Comparison of ENCODE assay signal across 16 cellular contexts in genomic region chr15:35657679-35658201, GRCh38.
DNase-seq lines count a peak whose midpoint lies in the region; ATAC-seq, FAIRE-seq and TF ChIP-seq lines count a peak whose summit lies in the region.
"Had no signal": no experiment of that assay in that cellular context is flagged by ENCODE, and none has a peak within 500 bp of the region (broad histone marks: within the 10 kb centered on the region; RNA-seq: fewer than 3 reads in every experiment).

No MANE protein-coding gene starts in this region.

- no peaks in the 10 kb centered on the region for H3K9me3 ChIP-seq in osteoblast (ENCODE audit: low read depth, low read length)
- no peaks in the 10 kb centered on the region for H3K9me3 ChIP-seq in Caco-2
- H3K9me3 ChIP-seq: SJSA1, spleen had no signal

- no peak overlapping the region for H3K4me3 Mint-ChIP-seq in Caco-2 (ENCODE audit: unreplicated experiment)
- H3K4me3 Mint-ChIP-seq: stimulated activated naive CD8-positive, alpha-beta T cell treated with anti-CD3 and anti-CD28 coated beads, Interleukin-15, Interleukin-2, amounts not matched to agents 100 ng/mL and 50 ng/mL, for 24 hours had no signal

- peaks cover 12% of the 10 kb centered on the region for H3K4me1 ChIP-seq in osteoblast (ENCODE audit: insufficient read depth, low read length)
- H3K4me1 ChIP-seq in Caco-2: peaks cover 13% of the 10 kb centered on the region; the same call in 1 of the 2 replicates
- H3K4me1 ChIP-seq: spleen had no signal

- H3K4me3 ChIP-seq in osteoblast (ENCODE audit: insufficient read depth, low read length) (peak overlapping the region; percentile 27), Caco-2 (ENCODE audit: low read depth, low read length) (no peak overlapping the region)
- H3K4me3 ChIP-seq: SJSA1, spleen had no signal

- peak; percentile 64 for FAIRE-seq in H54 (lab: Jason Lieb, UNC)
- FAIRE-seq in HTR-8/SVneo (lab: Jason Lieb, UNC): no peak
- FAIRE-seq: endometrium had no signal

- CTCF ChIA-PET in Caco-2 (lab: Charles Lee): no interaction called here

- no peaks in the 10 kb centered on the region for H3K9me3 Mint-ChIP-seq in Caco-2 (ENCODE audit: unreplicated experiment)
- H3K9me3 Mint-ChIP-seq: stimulated activated naive CD8-positive, alpha-beta T cell treated with anti-CD3 and anti-CD28 coated beads, Interleukin-15, Interleukin-2, amounts not matched to agents 100 ng/mL and 50 ng/mL, for 24 hours had no signal

- BruUV-seq in Caco-2 (replicated peaks; lab: Mats Ljungman, UMichigan): no TSS peak

- no peaks in the 10 kb centered on the region for H3K4me1 Mint-ChIP-seq in Caco-2 (ENCODE audit: low read depth, unreplicated experiment)

- H3K27ac Mint-ChIP-seq in Caco-2 (ENCODE audit: unreplicated experiment): no peak overlapping the region
- H3K27ac Mint-ChIP-seq: stimulated activated naive CD8-positive, alpha-beta T cell treated with anti-CD3 and anti-CD28 coated beads, Interleukin-15, Interleukin-2, amounts not matched to agents 100 ng/mL and 50 ng/mL, for 24 hours had no signal

- H3K27me3 Mint-ChIP-seq in Caco-2 (ENCODE audit: insufficient read depth, unreplicated experiment): no peaks in the 10 kb centered on the region

- peak overlapping the region; percentile 70 for H3K4me2 ChIP-seq in osteoblast (ENCODE audit: insufficient read depth, low read length)

- no peak for ATAC-seq in GM18870 (IDR thresholded peaks at IDR 0.05; ENCODE audit: unreplicated experiment)

- H3K79me2 ChIP-seq in osteoblast (ENCODE audit: insufficient read depth, low read length): no peaks in the 10 kb centered on the region

- peak overlapping the region; percentile 23 for H2AFZ ChIP-seq in osteoblast (ENCODE audit: low read length)

- H3K36me3 ChIP-seq in osteoblast (ENCODE audit: insufficient read depth, low read length) (no peaks in the 10 kb centered on the region), Caco-2 (ENCODE audit: control insufficient read depth, insufficient read depth, low read length) (no peaks in the 10 kb centered on the region)
- H3K36me3 ChIP-seq: SJSA1, spleen had no signal

- no peaks in the 10 kb centered on the region for H4K20me1 ChIP-seq in osteoblast (ENCODE audit: insufficient read depth, low read length)

- no peaks in the 10 kb centered on the region for H3K36me3 Mint-ChIP-seq in Caco-2 (ENCODE audit: insufficient read depth, unreplicated experiment)

- intact Hi-C loops in Caco-2 (cut with micrococcal nuclease; ENCODE audit: unreplicated experiment): no loop called here

- peak; percentile 41 for DNase-seq in AG20443 (ENCODE audit: low spot score)
- DNase-seq in H54 (ENCODE audit: insufficient read length, low spot score): no peak
- DNase-seq in astrocyte of the hippocampus (ENCODE audit: low read depth, low spot score): peak; percentile 60
- peak; percentile 96 for DNase-seq in osteoblast (ENCODE audit: insufficient read length, low spot score, missing footprints)
- DNase-seq in HTR-8/SVneo (ENCODE audit: insufficient read length, low spot score): no peak
- no peak for DNase-seq in NCI-H1092 (lab: John Stamatoyannopoulos, UW)
- DNase-seq in Caco-2: no peak
- DNase-seq: activated CD4-positive, CD25-positive, alpha-beta regulatory T cell; amygdala; DMS 273 treated with DMSO at 0.1 percent for 48 hours; NCI-H524 treated with DMSO at 0.1 percent for 48 hours; spleen had no signal

- TF ChIP-seq CTCF in osteoblast (IDR thresholded peaks at IDR 0.05; ENCODE audit: extremely low read depth, low read depth, low read length) (no peak), Caco-2 (IDR thresholded peaks at IDR 0.05; ENCODE audit: insufficient read depth in 1 of 2, low read depth in 1 of 2, low read length in 1 of 2, severe bottlenecking in 1 of 2, unreplicated experiment in 1 of 2) (no peak)

- no peak for TF ChIP-seq POLR2A in H54 (IDR thresholded peaks at IDR 0.05; ENCODE audit: low read depth, low read length)

- POLR2A ChIA-PET in Caco-2 (lab: Charles Lee): no interaction called here

- peak overlapping the region; percentile 67 for H3K27ac ChIP-seq in osteoblast (ENCODE audit: low read depth, low read length)
- H3K27ac ChIP-seq: SJSA1, spleen had no signal

- H3K27me3 ChIP-seq in osteoblast (ENCODE audit: insufficient read depth, low read length) (no peaks in the 10 kb centered on the region), Caco-2 (replicated peaks; ENCODE audit: control insufficient read depth, insufficient read depth, low read length) (no peaks in the 10 kb centered on the region)
- H3K27me3 ChIP-seq: spleen had no signal

Comparison
In these comparisons a context has a peak if more than half of its experiments do, and no peak if none do; other contexts are left out.
1. DNase-seq: peak in AG20443 (single experiment), astrocyte of the hippocampus (single experiment) and osteoblast (single experiment); none in H54 (single experiment), HTR-8/SVneo (single experiment), NCI-H1092 (single experiment) and Caco-2 (0 of 2).